In the genomic region with DNA sequence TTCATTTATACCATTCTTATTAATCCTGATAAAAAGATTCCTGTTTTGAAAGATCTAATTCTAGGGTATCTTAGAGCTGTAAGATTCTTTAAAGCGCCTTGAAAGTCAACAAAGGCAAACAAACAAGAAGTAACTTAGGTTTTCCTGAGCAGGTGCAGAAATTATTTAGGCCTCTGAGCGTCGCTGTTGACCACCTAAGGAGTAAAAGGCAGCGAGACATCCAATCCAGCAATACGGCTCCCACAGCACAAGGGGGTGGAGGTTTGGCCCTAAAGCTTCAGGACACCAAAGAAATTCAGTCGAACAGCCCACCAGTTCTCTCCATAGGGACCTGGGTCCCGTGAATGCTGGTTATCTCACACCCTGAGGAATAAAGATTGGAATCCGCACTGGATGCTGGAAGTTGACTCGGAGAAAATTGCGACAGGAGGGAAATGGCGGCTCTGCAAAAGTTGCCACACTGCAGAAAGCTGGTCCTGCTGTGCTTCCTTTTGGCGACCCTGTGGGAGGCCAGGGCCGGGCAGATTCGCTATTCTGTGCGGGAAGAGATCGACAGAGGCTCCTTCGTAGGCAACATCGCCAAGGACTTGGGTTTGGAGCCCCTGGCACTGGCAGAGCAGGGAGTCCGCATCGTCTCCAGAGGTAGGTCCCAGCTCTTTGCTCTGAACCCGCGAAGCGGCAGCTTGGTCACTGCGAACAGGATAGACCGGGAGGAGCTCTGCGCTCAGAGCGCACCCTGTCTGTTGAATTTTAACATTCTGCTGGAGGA, we compare ENCODE assay signal across 9 cellular contexts. TPM values are rescaled to one million over a fixed set of nuclear protein-coding genes. Genes with fewer than 3 reads are reported as not detected.
DNase-seq lines count a peak whose midpoint lies in the region; ATAC-seq and TF ChIP-seq lines count a peak whose summit lies in the region.
"Had no signal": no experiment of that assay in that cellular context is flagged by ENCODE, and none has a peak within 500 bp of the region (broad histone marks: within the 10 kb centered on the region; RNA-seq: fewer than 3 reads in every experiment).

A gene (plus strand): TSS at position 223 of the 769 bp plus-strand sequence.

- H3K9me3 ChIP-seq in esophagus squamous epithelium (peaks cover 0 to 70% (median 47%) of the 10 kb centered on the region in 3 donors), hepatocyte (ENCODE audit: low read depth) (peaks cover 3% of the 10 kb centered on the region)

- DNase-seq in GM04503 (ENCODE audit: low read depth) (peak; percentile 37), NCI-H2227 treated with DMSO at 0.1 percent for 48 hours (lab: John Stamatoyannopoulos, UW) (peak; percentile 3), esophagus squamous epithelium (lab: John Stamatoyannopoulos, UW) (no peak), hepatocyte (ENCODE audit: low spot score) (no peak), T-helper 9 cell (no peak), DMS153 treated with DMSO at 0.1 percent for 48 hours (lab: John Stamatoyannopoulos, UW; ENCODE audit: unreplicated experiment) (no peak)
- DNase-seq: stimulated activated CD4-positive, alpha-beta T cell treated with anti-CD3 and anti-CD28 coated beads, Interleukin-15, amount 100 ng/mL, for 24 hours had no signal

- H3K36me3 ChIP-seq in esophagus squamous epithelium (no peaks in the 10 kb centered on the region), rectal smooth muscle tissue (ENCODE audit: control insufficient read depth, insufficient read depth, low read length) (no peaks in the 10 kb centered on the region), hepatocyte (replicated peaks; ENCODE audit: insufficient read depth, low read depth) (no peaks in the 10 kb centered on the region)

- H4K20me1 ChIP-seq in hepatocyte (ENCODE audit: insufficient read depth, poor library complexity, severe bottlenecking), result no peaks in the 10 kb centered on the region

- ATAC-seq in HG02938 (IDR thresholded peaks at IDR 0.05; ENCODE audit: unreplicated experiment), result no peak

- no peaks in the 10 kb centered on the region for H3K9me2 ChIP-seq in hepatocyte (replicated peaks; ENCODE audit: insufficient read depth)

- peak in 4 of 6 experiments; percentile 10 to 40 (median 18) for TF ChIP-seq CTCF in esophagus squamous epithelium (IDR thresholded peaks at IDR 0.05)
- no peak for TF ChIP-seq CTCF in hepatocyte (IDR thresholded peaks at IDR 0.05; ENCODE audit: poor library complexity)

- H3K79me2 ChIP-seq in hepatocyte, result no peaks in the 10 kb centered on the region

- H3K27me3 ChIP-seq in esophagus squamous epithelium (peaks cover 0 to 63% (median 0%) of the 10 kb centered on the region in 4 donors), rectal smooth muscle tissue (ENCODE audit: control insufficient read depth, insufficient read depth, low read length) (no peaks in the 10 kb centered on the region), hepatocyte (no peaks in the 10 kb centered on the region)

- WGBS in esophagus squamous epithelium, 2 donors, result 27 to 28% methylated on average over 18 to 24 of the region's 27 CpGs
- 84% methylated on average over 27 of the region's 27 CpGs for WGBS in hepatocyte (ENCODE audit: low lambda C conversion rate, missing lambda C conversion rate)

- peak within 1 kb of the TSS in 3 of 4 donors; percentile 22 to 46 (median 34) for H3K4me3 ChIP-seq in esophagus squamous epithelium
- peak within 1 kb of the TSS; percentile 49 for H3K4me3 ChIP-seq in rectal smooth muscle tissue (ENCODE audit: low read length)
- no peak within 1 kb of the TSS for H3K4me3 ChIP-seq in hepatocyte

- no peak within 1 kb of the TSS for H3K9ac ChIP-seq in rectal smooth muscle tissue (ENCODE audit: low read length)

- no peak within 1 kb of the TSS for H2AFZ ChIP-seq in hepatocyte

- intact Hi-C loops in esophagus squamous epithelium (cut with DNase I), result no loop called here

- TF ChIP-seq POLR2A in esophagus squamous epithelium (IDR thresholded peaks at IDR 0.05), result no peak

- H3K27ac ChIP-seq in esophagus squamous epithelium (no peak within 1 kb of the TSS), rectal smooth muscle tissue (ENCODE audit: low read depth, low read length) (no peak within 1 kb of the TSS), hepatocyte (no peak within 1 kb of the TSS)

- no peak within 1 kb of the TSS for H3K4me2 ChIP-seq in hepatocyte

- H3K4me1 ChIP-seq in esophagus squamous epithelium (peaks cover 0 to 7% (median 0%) of the 10 kb centered on the region in 3 donors), rectal smooth muscle tissue (ENCODE audit: control insufficient read depth, insufficient read depth, low read length) (no peaks in the 10 kb centered on the region), hepatocyte (ENCODE audit: insufficient read depth) (no peaks in the 10 kb centered on the region)

RNA-seq across cellular contexts. Expression of the gene that starts here (rescaled TPM):
- 1 to 10 TPM in 1 of 4 donors, under 1 TPM in 3; 0.15 to 2.9 (median 0.61) TPM for total RNA-seq in esophagus squamous epithelium
- 0.08 TPM in 1 of 2 replicates, not detected in the other for total RNA-seq in hepatocyte
- 0.10 TPM in 1 of 2 replicates, not detected in the other for polyA plus RNA-seq in hepatocyte

Comparison
In these comparisons a context has a peak if more than half of its experiments do, and no peak if none do; other contexts are left out.
1. DNase-seq: peak in GM04503 (single experiment) and NCI-H2227 treated with DMSO at 0.1 percent for 48 hours (single experiment); none in esophagus squamous epithelium (single experiment), hepatocyte (single experiment), T-helper 9 cell (single experiment) and DMS153 treated with DMSO at 0.1 percent for 48 hours (single experiment).